In genomic region chr19:750640-751423, GRCh38 we compare ENCODE assay signal across 1 cellular context.
TF ChIP-seq lines count a peak whose summit lies in the region.

MISP (plus strand) TSS chr19:751112; CDS start chr19:756947, 5,835 bp downstream.

TF ChIP-seq in HEK293, 187 proteins besides CTCF, POLR2A, EP300 and RAD21:
- TF ChIP-seq, protein P1, sequence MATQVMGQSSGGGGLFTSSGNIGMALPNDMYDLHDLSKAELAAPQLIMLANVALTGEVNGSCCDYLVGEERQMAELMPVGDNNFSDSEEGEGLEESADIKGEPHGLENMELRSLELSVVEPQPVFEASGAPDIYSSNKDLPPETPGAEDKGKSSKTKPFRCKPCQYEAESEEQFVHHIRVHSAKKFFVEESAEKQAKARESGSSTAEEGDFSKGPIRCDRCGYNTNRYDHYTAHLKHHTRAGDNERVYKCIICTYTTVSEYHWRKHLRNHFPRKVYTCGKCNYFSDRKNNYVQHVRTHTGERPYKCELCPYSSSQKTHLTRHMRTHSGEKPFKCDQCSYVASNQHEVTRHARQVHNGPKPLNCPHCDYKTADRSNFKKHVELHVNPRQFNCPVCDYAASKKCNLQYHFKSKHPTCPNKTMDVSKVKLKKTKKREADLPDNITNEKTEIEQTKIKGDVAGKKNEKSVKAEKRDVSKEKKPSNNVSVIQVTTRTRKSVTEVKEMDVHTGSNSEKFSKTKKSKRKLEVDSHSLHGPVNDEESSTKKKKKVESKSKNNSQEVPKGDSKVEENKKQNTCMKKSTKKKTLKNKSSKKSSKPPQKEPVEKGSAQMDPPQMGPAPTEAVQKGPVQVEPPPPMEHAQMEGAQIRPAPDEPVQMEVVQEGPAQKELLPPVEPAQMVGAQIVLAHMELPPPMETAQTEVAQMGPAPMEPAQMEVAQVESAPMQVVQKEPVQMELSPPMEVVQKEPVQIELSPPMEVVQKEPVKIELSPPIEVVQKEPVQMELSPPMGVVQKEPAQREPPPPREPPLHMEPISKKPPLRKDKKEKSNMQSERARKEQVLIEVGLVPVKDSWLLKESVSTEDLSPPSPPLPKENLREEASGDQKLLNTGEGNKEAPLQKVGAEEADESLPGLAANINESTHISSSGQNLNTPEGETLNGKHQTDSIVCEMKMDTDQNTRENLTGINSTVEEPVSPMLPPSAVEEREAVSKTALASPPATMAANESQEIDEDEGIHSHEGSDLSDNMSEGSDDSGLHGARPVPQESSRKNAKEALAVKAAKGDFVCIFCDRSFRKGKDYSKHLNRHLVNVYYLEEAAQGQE (tag by site-specific recombination; IDR thresholded peaks at IDR 0.05): no peak
- TF ChIP-seq SETDB1 (IDR thresholded peaks at IDR 0.05; ENCODE audit: insufficient read length, low read length) (no peak), KLF1 (tag by site-specific recombination; IDR thresholded peaks at IDR 0.05) (peak; percentile 95), HIC1 (tag by site-specific recombination; IDR thresholded peaks at IDR 0.05) (peak; percentile 47; the same call in 1 of the 2 replicates), ZNF768 (tag by site-specific recombination; IDR thresholded peaks at IDR 0.05) (0 out of 2 replicates have a peak, but pooled peaks have one; percentile 58), SP3 (tag by site-specific recombination; IDR thresholded peaks at IDR 0.05) (no peak)
